14 cellular contexts compared by ENCODE assay signal in the genomic region with DNA sequence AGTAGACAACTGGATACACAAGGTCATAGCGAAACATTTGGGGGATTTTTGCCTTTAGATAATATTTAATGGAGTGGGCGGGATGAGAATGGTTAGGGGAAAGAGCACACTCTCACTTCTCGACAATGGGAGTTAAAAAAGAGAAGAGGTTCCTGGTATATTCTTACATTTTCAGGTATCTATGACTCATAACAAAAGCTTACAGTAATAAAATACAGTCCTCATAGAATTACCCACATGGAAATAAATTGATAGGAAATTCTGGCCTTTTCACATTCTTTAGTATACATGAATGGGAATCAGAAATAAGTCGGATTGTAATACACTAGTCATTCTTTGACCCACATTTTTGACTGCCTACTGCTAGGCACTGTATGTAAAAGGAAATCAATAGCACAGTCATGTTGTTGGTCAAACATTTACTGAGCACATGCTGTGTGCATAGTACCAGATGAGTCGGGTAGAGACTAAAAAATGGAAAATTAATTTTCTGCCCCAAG. TPM values are rescaled to one million over a fixed set of nuclear protein-coding genes. Genes with fewer than 3 reads are reported as not detected.
DNase-seq lines count a peak whose midpoint lies in the region; ATAC-seq and TF ChIP-seq lines count a peak whose summit lies in the region.
"Had no signal": no experiment of that assay in that cellular context is flagged by ENCODE, and none has a peak within 500 bp of the region (broad histone marks: within the 10 kb centered on the region; RNA-seq: fewer than 3 reads in every experiment).

No MANE protein-coding gene starts in this region.

- H3K36me3 ChIP-seq in A673 (ENCODE audit: insufficient read depth, low read length, poor library complexity, severe bottlenecking): no peaks in the 10 kb centered on the region
- H3K36me3 ChIP-seq: prostate gland had no signal

- H3K27me3 Mint-ChIP-seq in activated naive CD8-positive, alpha-beta T cell treated with anti-CD3 and anti-CD28 coated beads for 36 hours: peaks cover 13% of the 10 kb centered on the region

- H3K9me3 Mint-ChIP-seq in activated naive CD8-positive, alpha-beta T cell treated with anti-CD3 and anti-CD28 coated beads for 36 hours: peaks cover 12% of the 10 kb centered on the region

- no peak overlapping the region for H3K4me3 Mint-ChIP-seq in activated naive CD8-positive, alpha-beta T cell treated with anti-CD3 and anti-CD28 coated beads for 36 hours
- H3K4me3 Mint-ChIP-seq: T-helper 17 cell had no signal

- H3K27ac ChIP-seq in A673 (ENCODE audit: low read depth, low read length, poor library complexity, severe bottlenecking): no peak overlapping the region

- BruUV-seq in A673 (replicated peaks; lab: Mats Ljungman, UMichigan): no TSS peak

- H3K4me1 ChIP-seq in A673 (ENCODE audit: insufficient read depth, low read length, poor library complexity, severe bottlenecking): no peaks in the 10 kb centered on the region
- H3K4me1 ChIP-seq: prostate gland had no signal

- H3K4me1 Mint-ChIP-seq in activated naive CD8-positive, alpha-beta T cell treated with anti-CD3 and anti-CD28 coated beads for 36 hours: peaks cover 19% of the 10 kb centered on the region
- H3K4me1 Mint-ChIP-seq: CD4-positive, alpha-beta memory T cell; T-helper 17 cell had no signal

- TF ChIP-seq CTCF in A673 (conservative IDR thresholded peaks at IDR 0.05; ENCODE audit: low read depth, low read length): no peak

- POLR2A ChIA-PET in A673 (lab: Charles Lee; ENCODE audit: low non-redundant PET): no interaction called here

- no peaks in the 10 kb centered on the region for H3K9me3 ChIP-seq in A673 (ENCODE audit: low read depth, low read length, poor library complexity, severe bottlenecking)
- H3K9me3 ChIP-seq: prostate gland had no signal

- H3K27me3 ChIP-seq in A673 (replicated peaks; ENCODE audit: insufficient read depth, low read depth, low read length, poor library complexity): no peaks in the 10 kb centered on the region

- H3K4me3 ChIP-seq in A673 (ENCODE audit: low read depth, low read length, poor library complexity, severe bottlenecking): no peak overlapping the region
- H3K4me3 ChIP-seq: prostate gland had no signal

- no peak for DNase-seq in activated naive CD8-positive, alpha-beta T cell treated with anti-CD3 and anti-CD28 coated beads for 36 hours
- DNase-seq in A673 (ENCODE audit: low spot score): no peak
- no peak for DNase-seq in effector CD4-positive, alpha-beta T cell
- DNase-seq in NCI-H69 (lab: John Stamatoyannopoulos, UW): no peak
- DNase-seq: activated CD4-positive, alpha-beta T cell treated with anti-CD3 and anti-CD28 coated beads, Interleukin-2, amount 50 U/mL, for 48 hours; CD4-positive, alpha-beta memory T cell; GF-D8; NCI-H2171 treated with DMSO at 0.1 percent for 48 hours; stimulated activated CD4-positive, alpha-beta T cell treated with anti-CD3 and anti-CD28 coated beads, Interleukin-4, amount 100 ng/mL, for 24 hours; T-helper 17 cell had no signal

- peaks cover 7% of the 10 kb centered on the region for H3K36me3 Mint-ChIP-seq in activated naive CD8-positive, alpha-beta T cell treated with anti-CD3 and anti-CD28 coated beads for 36 hours
- H3K36me3 Mint-ChIP-seq: CD4-positive, alpha-beta memory T cell had no signal

- CTCF ChIA-PET in A673 (lab: Charles Lee): no interaction called here

- H3K27ac Mint-ChIP-seq in activated naive CD8-positive, alpha-beta T cell treated with anti-CD3 and anti-CD28 coated beads for 36 hours: peak overlapping the region; percentile 57
- H3K27ac Mint-ChIP-seq: CD4-positive, alpha-beta memory T cell; T-helper 17 cell had no signal

- ATAC-seq in GM18511 (IDR thresholded peaks at IDR 0.05; ENCODE audit: unreplicated experiment) (peak; percentile 90), GM19463 (IDR thresholded peaks at IDR 0.05; ENCODE audit: unreplicated experiment) (peak; percentile 86), HG02938 (IDR thresholded peaks at IDR 0.05; ENCODE audit: unreplicated experiment) (peak; percentile 75)
- ATAC-seq: T-helper 17 cell had no signal

- intact Hi-C loops in A673 (cut with micrococcal nuclease; ENCODE audit: unreplicated experiment): no loop called here

RNA-seq across cellular contexts. Expression of gene CRADD, which starts 8.2 kb away (rescaled TPM):
- total RNA-seq in activated naive CD8-positive, alpha-beta T cell treated with anti-CD3 and anti-CD28 coated beads for 36 hours: 1 to 10 TPM; 6.0 to 8.7 TPM
- total RNA-seq in A673 (2021): 9.1 and 9.4 TPM in 2 replicates
